In the genomic region with DNA sequence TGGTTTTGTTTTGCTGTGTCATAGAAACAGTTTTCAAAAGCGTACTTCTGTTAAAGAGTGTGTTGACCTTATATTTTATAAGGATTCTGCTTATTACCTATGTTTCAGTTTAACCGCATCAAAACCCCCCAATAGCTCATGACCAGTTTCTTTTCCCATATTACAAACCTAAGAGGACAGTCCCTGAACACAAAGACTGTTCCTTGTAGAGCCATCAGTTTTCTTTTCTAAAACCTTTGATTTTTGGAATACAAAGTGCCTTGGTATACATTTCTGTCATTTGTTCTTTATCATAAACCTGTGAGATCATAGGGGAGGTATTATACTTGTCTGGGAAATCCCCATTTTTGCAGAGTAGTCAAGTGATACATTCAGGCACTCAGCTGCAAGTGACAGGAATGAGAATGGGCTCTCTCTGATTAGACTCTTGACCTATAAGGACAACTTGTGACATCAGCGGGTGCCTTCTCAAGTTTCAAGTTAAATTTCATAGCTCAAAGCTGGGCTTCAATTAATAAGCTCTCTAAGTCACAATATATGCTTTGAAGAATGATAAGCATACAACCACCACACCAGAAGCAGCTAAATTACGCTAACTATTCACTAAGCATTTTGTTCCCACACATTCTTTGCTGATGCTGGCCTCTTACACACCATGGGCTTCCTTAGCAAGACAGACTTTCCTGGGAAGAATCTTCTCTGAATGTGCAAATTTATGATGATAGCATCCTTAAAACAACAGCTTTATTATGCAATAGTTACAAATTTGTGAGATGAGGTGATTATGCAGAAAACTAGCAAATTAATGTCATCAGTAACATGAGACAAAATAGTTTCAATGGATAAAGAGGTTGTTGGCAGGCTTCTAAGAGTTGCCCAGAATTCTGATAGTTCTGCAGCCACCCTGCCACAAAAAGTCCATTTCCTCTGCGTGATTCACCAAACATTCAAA, we compare ENCODE assay signal across 10 cellular contexts. TPM values are rescaled to one million over a fixed set of nuclear protein-coding genes. Genes with fewer than 3 reads are reported as not detected.
DNase-seq lines count a peak whose midpoint lies in the region; ATAC-seq and TF ChIP-seq lines count a peak whose summit lies in the region.
"Had no signal": no experiment of that assay in that cellular context is flagged by ENCODE, and none has a peak within 500 bp of the region (broad histone marks: within the 10 kb centered on the region; RNA-seq: fewer than 3 reads in every experiment).

No MANE protein-coding gene starts in this region.

- H2AFZ ChIP-seq in OCI-LY3 (ENCODE audit: low read depth, low read length) = no peak overlapping the region

- H3K4me1 ChIP-seq in OCI-LY3 (ENCODE audit: low read length) (peaks cover 99% of the 10 kb centered on the region), upper lobe of right lung (no peaks in the 10 kb centered on the region)

- H3K4me3 ChIP-seq in OCI-LY3 (ENCODE audit: low read length) = peak overlapping the region; percentile 51
- H3K4me3 ChIP-seq in upper lobe of right lung = no peak overlapping the region

- H3K9me3 ChIP-seq in OCI-LY3 (ENCODE audit: insufficient read depth, low read length) = no peaks in the 10 kb centered on the region
- no peaks in the 10 kb centered on the region for H3K9me3 ChIP-seq in upper lobe of right lung

- peak; percentile 64 for ATAC-seq in HG02642 (IDR thresholded peaks at IDR 0.05; ENCODE audit: poor library complexity, unreplicated experiment)
- ATAC-seq in upper lobe of right lung = peak; percentile 13

- H3K79me2 ChIP-seq in OCI-LY3 (ENCODE audit: low read length) = peaks cover 85% of the 10 kb centered on the region

- no peak for TF ChIP-seq CTCF in OCI-LY3 (IDR thresholded peaks at IDR 0.05; ENCODE audit: low read depth, low read length)
- TF ChIP-seq CTCF in upper lobe of right lung (IDR thresholded peaks at IDR 0.05) = no peak
- no peak for TF ChIP-seq CTCF in GM13976 (IDR thresholded peaks at IDR 0.05; ENCODE audit: borderline replicate concordance, control extremely low read depth, extremely low read depth, insufficient read depth, missing control alignments)

- peak; percentile 33 for DNase-seq in stimulated activated CD4-positive, alpha-beta T cell treated with anti-CD3 and anti-CD28 coated beads, Interleukin-15, amount 100 ng/mL, for 24 hours
- DNase-seq in stimulated activated CD4-positive, alpha-beta T cell treated with anti-CD3 and anti-CD28 coated beads, Interleukin-1b, Interleukin-23, amount 100 ng/mL, for 48 hours = no peak
- DNase-seq in upper lobe of right lung (no peak), GM13976 (ENCODE audit: low spot score) (no peak)
- no peak for DNase-seq in activated CD4-positive, alpha-beta T cell treated with anti-CD3 and anti-CD28 coated beads, Interleukin-2, amount 50 U/mL, for 1 hour
- no peak for DNase-seq in activated CD4-positive, CD25-positive, alpha-beta regulatory T cell (lab: John Stamatoyannopoulos, UW)
- DNase-seq: kidney glomerular epithelial cell, NCI-H1694 had no signal

- H3K36me3 ChIP-seq in OCI-LY3 (replicated peaks; ENCODE audit: low read depth, low read length) = peaks cover 56% of the 10 kb centered on the region
- H3K36me3 ChIP-seq in upper lobe of right lung = no peaks in the 10 kb centered on the region

- intact Hi-C loops in upper lobe of right lung (cut with DNase I) = no loop called here

- H4K20me1 ChIP-seq in OCI-LY3 (ENCODE audit: insufficient read depth, low read length) = no peaks in the 10 kb centered on the region

- H3K9ac ChIP-seq in OCI-LY3 (ENCODE audit: low read length) = peak overlapping the region; percentile 68

- H3K27me3 ChIP-seq in OCI-LY3 (ENCODE audit: low read depth, low read length) (no peaks in the 10 kb centered on the region), upper lobe of right lung (no peaks in the 10 kb centered on the region)

- in situ Hi-C loops in GM13976 (cut with MboI; ENCODE audit: low sequenced_read_pairs, unreplicated experiment) = no loop called here

- H3K4me2 ChIP-seq in OCI-LY3 (ENCODE audit: low read length) = peak overlapping the region; percentile 85

- peak overlapping the region; percentile 97 for H3K27ac ChIP-seq in OCI-LY3 (ENCODE audit: low read length)
- H3K27ac ChIP-seq in upper lobe of right lung = no peak overlapping the region

RNA-seq across cellular contexts. Expression of a gene that starts 9.0 kb away (rescaled TPM):
- 9.4 TPM for total RNA-seq in upper lobe of right lung
